8 cellular contexts compared by ENCODE assay signal in the genomic region with DNA sequence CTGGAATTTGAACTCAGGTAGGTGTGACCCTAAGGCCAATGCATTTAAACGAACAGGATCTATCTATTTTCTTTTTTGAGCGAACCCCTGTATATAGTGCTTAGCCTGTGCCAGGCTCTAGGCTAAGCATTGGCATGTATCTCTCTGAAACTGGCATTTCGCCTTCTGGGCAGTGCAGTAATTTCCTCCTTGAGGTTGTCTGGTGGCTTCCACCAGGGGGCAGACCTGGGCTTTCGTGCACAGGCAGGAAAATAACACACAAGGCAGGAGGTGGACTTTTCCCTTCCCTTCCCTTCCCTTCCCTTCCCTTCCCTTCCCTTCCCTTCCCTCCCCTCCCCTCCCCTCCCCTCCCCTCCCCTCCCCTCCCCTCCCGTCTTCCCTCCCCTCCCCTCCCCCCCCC. TPM values are rescaled to one million over a fixed set of nuclear protein-coding genes. Genes with fewer than 3 reads are reported as not detected.
DNase-seq lines count a peak whose midpoint lies in the region; ATAC-seq and TF ChIP-seq lines count a peak whose summit lies in the region.

No MANE protein-coding gene starts in this region.

- no peak overlapping the region for H3K27ac ChIP-seq in colonic mucosa
- H3K27ac ChIP-seq in right lobe of liver = no peak overlapping the region

- H3K27me3 ChIP-seq in colonic mucosa (no peaks in the 10 kb centered on the region), right lobe of liver (no peaks in the 10 kb centered on the region)

- H3K9ac ChIP-seq in colonic mucosa (ENCODE audit: low read depth in 2 of 2, low read length in 2 of 2) = no peak overlapping the region

- no peak for TF ChIP-seq POLR2A in right lobe of liver (IDR thresholded peaks at IDR 0.05)

- H3K9me3 ChIP-seq in colonic mucosa (no peaks in the 10 kb centered on the region), right lobe of liver (no peaks in the 10 kb centered on the region)

- H3K36me3 ChIP-seq in colonic mucosa (no peaks in the 10 kb centered on the region), right lobe of liver (no peaks in the 10 kb centered on the region)

- 9% methylated on average over 5 of the region's 5 CpGs for WGBS in right lobe of liver (ENCODE audit: insufficient coverage, low coverage, low lambda C conversion rate, missing lambda C conversion rate)

- TF ChIP-seq CTCF in colonic mucosa (IDR thresholded peaks at IDR 0.05) = peak; percentile 42
- TF ChIP-seq CTCF in right lobe of liver (IDR thresholded peaks at IDR 0.05) = peak; percentile 60 to 70 (median 66)

- H3K4me3 ChIP-seq in colonic mucosa (no peak overlapping the region), right lobe of liver (no peak overlapping the region)

- intact Hi-C loops in colonic mucosa (cut with DNase I) = loop anchor here (5.0 kb wide), 2 partner anchors 64 to 236 kb away; no protein-coding TSS in a partner anchor
- intact Hi-C loops in right lobe of liver (cut with DNase I) = loop anchor here in 1 of 2 donors (10.0 kb wide), 1 partner anchor 213 kb away; no protein-coding TSS in a partner anchor

- DNase-seq in NCI-H82 (lab: John Stamatoyannopoulos, UW) = peak; percentile 73
- no peak for DNase-seq in NCI-H82 treated with DMSO at 0.1 percent for 48 hours (lab: John Stamatoyannopoulos, UW; ENCODE audit: unreplicated experiment)
- DNase-seq in NCI-H226 = peak; percentile 47
- DNase-seq in activated CD4-positive, alpha-beta T cell treated with anti-CD3 and anti-CD28 coated beads for 48 hours = peak; percentile 84
- peak; percentile 85 for DNase-seq in colonic mucosa
- peak; percentile 80 to 84 (median 81) for DNase-seq in right lobe of liver
- DNase-seq in stimulated activated CD4-positive, alpha-beta T cell treated with anti-CD3 and anti-CD28 coated beads, TNF-alpha, amount 100 ng/mL, for 24 hours (ENCODE audit: low read depth in 3 of 3) = peak; percentile 61 to 76 (median 71)

- ATAC-seq in right lobe of liver (peak; percentile 83 to 98 (median 96)), HG02610 (IDR thresholded peaks at IDR 0.05; ENCODE audit: unreplicated experiment) (no peak)

- H3K4me1 ChIP-seq in colonic mucosa (no peaks in the 10 kb centered on the region), right lobe of liver (no peaks in the 10 kb centered on the region)

RNA-seq across cellular contexts. Expression of gene PRKCB, which starts 34.4 kb away (rescaled TPM):
- total RNA-seq in colonic mucosa (10 to 100 TPM in 1 of 2 donors, 1 to 10 TPM in 1; 2.5 to 10.7 TPM), right lobe of liver (1 to 10 TPM; 1.7 to 8.1 (median 3.5) TPM)

RNA-seq across cellular contexts. Expression of gene CHP2, which starts 46.6 kb away (rescaled TPM):
- total RNA-seq in colonic mucosa (100 to 1,000 TPM in 1 of 2 donors, 10 to 100 TPM in 1; 36.0 to 261 TPM), right lobe of liver (not detected)

Comparison
In these comparisons a context has a peak if more than half of its experiments do, and no peak if none do; other contexts are left out.
1. RNA of gene CHP2, which starts 46.6 kb away (total RNA-seq): 36.0 to 261 TPM in colonic mucosa; not detected in right lobe of liver; every median in the first group is over 10 times any median in the second.